ENCODE assay signal across 1 cellular context in the genomic region with DNA sequence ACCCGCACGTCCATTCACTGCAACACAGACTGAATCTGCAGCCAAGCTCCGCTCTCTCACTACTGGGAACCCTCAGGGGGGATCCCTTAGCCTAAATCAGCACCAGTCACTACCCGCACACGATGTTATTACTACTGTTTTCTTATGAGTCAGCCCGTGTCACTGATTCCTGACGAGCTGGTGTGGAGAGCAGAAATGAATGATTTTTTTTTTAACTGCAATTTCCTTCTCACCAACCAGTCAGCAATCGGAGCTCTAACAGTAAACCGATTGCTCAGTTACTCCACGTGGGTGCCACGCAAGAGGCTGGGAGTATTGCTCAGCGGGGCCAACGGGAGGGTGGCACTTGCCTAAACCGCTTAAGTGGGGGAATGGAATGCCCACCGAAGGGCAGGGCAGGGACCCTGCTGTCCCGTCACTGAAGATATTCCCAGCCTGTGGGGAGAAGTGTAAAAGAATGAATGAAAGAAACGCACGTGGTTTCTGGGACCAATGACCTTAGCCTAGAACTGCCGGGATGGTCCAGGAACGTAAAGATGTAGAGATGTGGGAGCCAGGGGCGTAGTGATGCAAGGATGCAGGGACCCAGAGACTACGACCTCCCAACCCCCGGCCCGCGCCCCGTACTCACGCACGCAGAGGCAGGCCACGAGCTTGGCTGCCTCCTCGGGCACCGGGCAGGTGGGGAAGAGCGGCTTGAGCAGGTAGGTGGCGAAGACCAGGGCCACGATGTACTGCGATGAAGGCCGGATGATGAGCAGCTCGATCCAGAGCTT.
TF ChIP-seq lines count a peak whose summit lies in the region.

No MANE protein-coding gene starts in this region.

TF ChIP-seq in HepG2, 621 proteins besides CTCF, POLR2A, EP300 and RAD21 (continued from another document):
- TF ChIP-seq HNRNPL (IDR thresholded peaks at IDR 0.05; ENCODE audit: low read depth, low read length): 0 out of 2 replicates have a peak, but pooled peaks have one; percentile 20
- TF ChIP-seq, protein P1, sequence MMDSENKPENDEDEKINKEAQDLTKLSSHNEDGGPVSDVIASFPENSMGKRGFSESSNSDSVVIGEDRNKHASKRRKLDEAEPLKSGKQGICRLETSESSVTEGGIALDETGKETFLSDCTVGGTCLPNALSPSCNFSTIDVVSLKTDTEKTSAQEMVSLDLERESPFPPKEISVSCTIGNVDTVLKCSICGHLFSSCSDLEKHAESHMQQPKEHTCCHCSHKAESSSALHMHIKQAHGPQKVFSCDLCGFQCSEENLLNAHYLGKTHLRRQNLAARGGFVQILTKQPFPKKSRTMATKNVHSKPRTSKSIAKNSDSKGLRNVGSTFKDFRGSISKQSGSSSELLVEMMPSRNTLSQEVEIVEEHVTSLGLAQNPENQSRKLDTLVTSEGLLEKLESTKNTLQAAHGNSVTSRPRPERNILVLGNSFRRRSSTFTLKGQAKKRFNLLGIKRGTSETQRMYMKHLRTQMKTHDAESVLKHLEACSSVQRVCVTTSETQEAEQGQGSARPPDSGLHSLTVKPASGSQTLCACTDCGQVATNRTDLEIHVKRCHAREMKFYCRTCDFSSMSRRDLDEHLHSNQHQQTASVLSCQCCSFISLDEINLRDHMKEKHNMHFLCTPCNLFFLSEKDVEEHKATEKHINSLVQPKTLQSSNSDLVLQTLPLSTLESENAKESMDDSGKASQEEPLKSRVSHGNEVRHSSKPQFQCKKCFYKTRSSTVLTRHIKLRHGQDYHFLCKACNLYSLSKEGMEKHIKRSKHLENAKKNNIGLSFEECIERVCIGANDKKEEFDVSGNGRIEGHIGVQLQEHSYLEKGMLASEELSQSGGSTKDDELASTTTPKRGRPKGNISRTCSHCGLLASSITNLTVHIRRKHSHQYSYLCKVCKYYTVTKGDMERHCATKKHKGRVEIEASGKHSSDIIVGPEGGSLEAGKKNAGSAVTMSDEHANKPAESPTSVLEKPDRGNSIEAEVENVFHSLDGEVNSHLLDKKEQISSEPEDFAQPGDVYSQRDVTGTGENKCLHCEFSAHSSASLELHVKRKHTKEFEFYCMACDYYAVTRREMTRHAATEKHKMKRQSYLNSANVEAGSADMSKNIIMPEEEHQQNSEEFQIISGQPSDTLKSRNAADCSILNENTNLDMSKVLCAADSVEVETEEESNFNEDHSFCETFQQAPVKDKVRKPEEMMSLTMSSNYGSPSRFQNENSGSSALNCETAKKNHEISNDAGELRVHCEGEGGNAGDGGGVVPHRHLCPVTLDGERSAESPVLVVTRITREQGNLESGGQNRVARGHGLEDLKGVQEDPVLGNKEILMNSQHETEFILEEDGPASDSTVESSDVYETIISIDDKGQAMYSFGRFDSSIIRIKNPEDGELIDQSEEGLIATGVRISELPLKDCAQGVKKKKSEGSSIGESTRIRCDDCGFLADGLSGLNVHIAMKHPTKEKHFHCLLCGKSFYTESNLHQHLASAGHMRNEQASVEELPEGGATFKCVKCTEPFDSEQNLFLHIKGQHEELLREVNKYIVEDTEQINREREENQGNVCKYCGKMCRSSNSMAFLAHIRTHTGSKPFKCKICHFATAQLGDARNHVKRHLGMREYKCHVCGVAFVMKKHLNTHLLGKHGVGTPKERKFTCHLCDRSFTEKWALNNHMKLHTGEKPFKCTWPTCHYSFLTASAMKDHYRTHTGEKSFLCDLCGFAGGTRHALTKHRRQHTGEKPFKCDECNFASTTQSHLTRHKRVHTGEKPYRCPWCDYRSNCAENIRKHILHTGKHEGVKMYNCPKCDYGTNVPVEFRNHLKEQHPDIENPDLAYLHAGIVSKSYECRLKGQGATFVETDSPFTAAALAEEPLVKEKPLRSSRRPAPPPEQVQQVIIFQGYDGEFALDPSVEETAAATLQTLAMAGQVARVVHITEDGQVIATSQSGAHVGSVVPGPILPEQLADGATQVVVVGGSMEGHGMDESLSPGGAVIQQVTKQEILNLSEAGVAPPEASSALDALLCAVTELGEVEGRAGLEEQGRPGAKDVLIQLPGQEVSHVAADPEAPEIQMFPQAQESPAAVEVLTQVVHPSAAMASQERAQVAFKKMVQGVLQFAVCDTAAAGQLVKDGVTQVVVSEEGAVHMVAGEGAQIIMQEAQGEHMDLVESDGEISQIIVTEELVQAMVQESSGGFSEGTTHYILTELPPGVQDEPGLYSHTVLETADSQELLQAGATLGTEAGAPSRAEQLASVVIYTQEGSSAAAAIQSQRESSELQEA (CRISPR knock-in tag; IDR thresholded peaks at IDR 0.05; ENCODE audit: not compliant biosample characterization): peak; percentile 5
